Comparison of ENCODE assay signal across 14 cellular contexts in genomic region chr18:56921888-56922480, GRCh38.
DNase-seq lines count a peak whose midpoint lies in the region; ATAC-seq, FAIRE-seq and TF ChIP-seq lines count a peak whose summit lies in the region.
"Had no signal": no experiment of that assay in that cellular context is flagged by ENCODE, and none has a peak within 500 bp of the region (broad histone marks: within the 10 kb centered on the region; RNA-seq: fewer than 3 reads in every experiment).

No MANE protein-coding gene starts in this region.

- no peaks in the 10 kb centered on the region for H3K36me3 Mint-ChIP-seq in chondrocyte (ENCODE audit: low read depth)

- no peak for FAIRE-seq in RCC 7860 (lab: Jason Lieb, UNC)
- FAIRE-seq: kidney had no signal

- no peaks in the 10 kb centered on the region for H3K27me3 Mint-ChIP-seq in chondrocyte (ENCODE audit: low read depth)

- H3K4me1 Mint-ChIP-seq in chondrocyte (ENCODE audit: low read depth), result no peaks in the 10 kb centered on the region

- no peaks in the 10 kb centered on the region for H3K9me3 Mint-ChIP-seq in chondrocyte (ENCODE audit: low read depth)
- H3K9me3 Mint-ChIP-seq: neural crest cell had no signal

- DNase-seq in GM12864 (ENCODE audit: low read depth), result peak; percentile 10
- no peak for DNase-seq in RCC 7860 (ENCODE audit: low spot score)
- no peak for DNase-seq in epidermal melanocyte (ENCODE audit: insufficient read length, low spot score)
- no peak for DNase-seq in chondrocyte (ENCODE audit: low spot score)
- DNase-seq in prostate gland (ENCODE audit: low spot score), result no peak
- DNase-seq: foreskin fibroblast, kidney, NCI-H1092, NCI-H524 treated with DMSO at 0.1 percent for 48 hours had no signal

- H3K27ac Mint-ChIP-seq in chondrocyte (ENCODE audit: unreplicated experiment), result no peak overlapping the region

- H3K4me3 Mint-ChIP-seq in chondrocyte (ENCODE audit: unreplicated experiment), result no peak overlapping the region
- H3K4me3 Mint-ChIP-seq: neural crest cell had no signal

- intact Hi-C loops in prostate gland (cut with DNase I), result no loop called here

- ATAC-seq in GM19324 (IDR thresholded peaks at IDR 0.05; ENCODE audit: low FRiP score, unreplicated experiment), result peak; percentile 76
- peak; percentile 84 for ATAC-seq in HG02678 (IDR thresholded peaks at IDR 0.05; ENCODE audit: unreplicated experiment)
- peak; percentile 83 for ATAC-seq in HG03520 (IDR thresholded peaks at IDR 0.05; ENCODE audit: unreplicated experiment)
- ATAC-seq: SK-N-SH treated with all-trans-retinoic acid at 6 μM for 48 hours had no signal

- no peak overlapping the region for H3K4me3 ChIP-seq in GM12864 (ENCODE audit: low read depth, low read length)
- H3K4me3 ChIP-seq in prostate gland, result no peak overlapping the region

- TF ChIP-seq CTCF in GM12864 (IDR thresholded peaks at IDR 0.05; ENCODE audit: low read depth, low read length, missing control alignments) (no peak), chondrocyte (IDR thresholded peaks at IDR 0.05) (no peak), prostate gland (IDR thresholded peaks at IDR 0.05) (no peak)

- WGBS in prostate gland, result 93% methylated on average over 1 of the region's 1 CpG

- H3K36me3 ChIP-seq in prostate gland, result no peaks in the 10 kb centered on the region

- no peak overlapping the region for H3K27ac ChIP-seq in prostate gland

- no peaks in the 10 kb centered on the region for H3K9me3 ChIP-seq in prostate gland

- TF ChIP-seq POLR2A in prostate gland (IDR thresholded peaks at IDR 0.05), result no peak

- H3K4me1 ChIP-seq in prostate gland (replicated peaks), result no peaks in the 10 kb centered on the region

- no peaks in the 10 kb centered on the region for H3K27me3 ChIP-seq in prostate gland (replicated peaks; ENCODE audit: insufficient read depth)
